In genomic region chr20:50931048-50931305, GRCh38 we compare ENCODE assay signal across 8 cellular contexts. TPM values are rescaled to one million over a fixed set of nuclear protein-coding genes. Genes with fewer than 3 reads are reported as not detected.
DNase-seq lines count a peak whose midpoint lies in the region; ATAC-seq, FAIRE-seq and TF ChIP-seq lines count a peak whose summit lies in the region.

No MANE protein-coding gene starts in this region.

- H3K79me1 ChIP-seq in mesendoderm (ENCODE audit: low read length) = no peaks in the 10 kb centered on the region

- DNase-seq in NB4 (ENCODE audit: low read depth) = no peak
- no peak for DNase-seq in central memory CD8-positive, alpha-beta T cell (ENCODE audit: low spot score in 2 of 2)
- DNase-seq in mesendoderm = no peak
- DNase-seq in urothelium cell line (ENCODE audit: low spot score) = peak; percentile 75
- no peak for DNase-seq in glomerular visceral epithelial cell (ENCODE audit: extremely low spot score)

- H3K27ac ChIP-seq in mesendoderm (ENCODE audit: low read depth, low read length) = peak overlapping the region; percentile 100

- peak overlapping the region; percentile 88 for H3K9ac ChIP-seq in mesendoderm (ENCODE audit: low read length)

- peak overlapping the region; percentile 97 for H2BK120ac ChIP-seq in mesendoderm (ENCODE audit: low read depth, low read length)

- peak overlapping the region; percentile 95 for H3K4ac ChIP-seq in mesendoderm (ENCODE audit: low read depth, low read length)

- TF ChIP-seq POLR2A in GM10847 (IDR thresholded peaks at IDR 0.05; ENCODE audit: extremely low read depth, insufficient read length) (peak; percentile 12), NB4 (IDR thresholded peaks at IDR 0.05; ENCODE audit: extremely low read depth, insufficient read length) (no peak)

- no peaks in the 10 kb centered on the region for H3K27me3 ChIP-seq in mesendoderm (ENCODE audit: insufficient read depth, low read length, poor library complexity)

- H3K4me3 ChIP-seq in NB4 (ENCODE audit: low read depth, low read length) = peak overlapping the region; percentile 61
- H3K4me3 ChIP-seq in mesendoderm (ENCODE audit: low read length) = peak overlapping the region; percentile 77

- H2AK5ac ChIP-seq in mesendoderm (ENCODE audit: low read length) = no peak overlapping the region

- no peaks in the 10 kb centered on the region for H3K9me3 Mint-ChIP-seq in central memory CD8-positive, alpha-beta T cell

- peaks cover 37% of the 10 kb centered on the region for H3K79me2 ChIP-seq in mesendoderm (ENCODE audit: control insufficient read depth, insufficient read depth, low read length)

- no peak overlapping the region for H3K4me2 ChIP-seq in mesendoderm (ENCODE audit: low read length)

- no peak overlapping the region for H4K5ac ChIP-seq in mesendoderm (ENCODE audit: low read length)

- H2BK15ac ChIP-seq in mesendoderm (replicated peaks; ENCODE audit: low read depth) = no peak overlapping the region

- peak overlapping the region; percentile 99 for H4K8ac ChIP-seq in mesendoderm (ENCODE audit: low read depth, low read length)

- peaks cover 8% of the 10 kb centered on the region for H3K4me1 ChIP-seq in mesendoderm (ENCODE audit: control insufficient read depth, low read depth, low read length)

- H3K36me3 Mint-ChIP-seq in central memory CD8-positive, alpha-beta T cell (ENCODE audit: insufficient read depth) = peaks cover 43% of the 10 kb centered on the region

- peak overlapping the region; percentile 100 for H3K18ac ChIP-seq in mesendoderm (ENCODE audit: low read length)

- H3K4me3 Mint-ChIP-seq in central memory CD8-positive, alpha-beta T cell = peak overlapping the region; percentile 99

- H3K27me3 Mint-ChIP-seq in central memory CD8-positive, alpha-beta T cell = no peaks in the 10 kb centered on the region

- peaks cover 3% of the 10 kb centered on the region for H3K36me3 ChIP-seq in mesendoderm (ENCODE audit: control insufficient read depth, insufficient read depth, low read length)

- FAIRE-seq in urothelium cell line (lab: Jason Lieb, UNC) = no peak

- H3K23ac ChIP-seq in mesendoderm (ENCODE audit: low read length) = no peak overlapping the region

- no CpG with 5 or more reads among the region's 27 CpGs for WGBS in mesendoderm (ENCODE audit: extremely low coverage, insufficient coverage, low lambda C conversion rate)

- no peak overlapping the region for H2BK5ac ChIP-seq in mesendoderm (ENCODE audit: low read length)

- H3K56ac ChIP-seq in mesendoderm (ENCODE audit: low read length) = peak overlapping the region; percentile 96

- ATAC-seq in GM21825 (IDR thresholded peaks at IDR 0.05; ENCODE audit: unreplicated experiment) = peak; percentile 16
- peak; percentile 41 for ATAC-seq in central memory CD8-positive, alpha-beta T cell (replicated peaks; ENCODE audit: extremely low read depth, poor library complexity, severe bottlenecking)
- no peak for ATAC-seq in GM19452 (IDR thresholded peaks at IDR 0.05; ENCODE audit: unreplicated experiment)

- TF ChIP-seq CTCF in NB4 (IDR thresholded peaks at IDR 0.05; ENCODE audit: low read depth, low read length) = no peak

- peak overlapping the region; percentile 98 for H3K27ac Mint-ChIP-seq in central memory CD8-positive, alpha-beta T cell (ENCODE audit: low read depth)

- peaks cover 37% of the 10 kb centered on the region for H3K4me1 Mint-ChIP-seq in central memory CD8-positive, alpha-beta T cell

RNA-seq across cellular contexts. Expression of gene ADNP, which starts 0.3 kb away (rescaled TPM):
- polyA plus RNA-seq in mesendoderm (2013, experiment 1 of 2) = 118 TPM
- polyA plus RNA-seq in mesendoderm (2013, experiment 2 of 2) = 114 TPM

RNA-seq across cellular contexts. Expression of gene DPM1, which starts 27.4 kb away (rescaled TPM):
- 77.5 TPM for polyA plus RNA-seq in mesendoderm (2013, experiment 1 of 2)
- polyA plus RNA-seq in mesendoderm (2013, experiment 2 of 2) = 81.0 TPM

RNA-seq across cellular contexts. Expression of gene MOCS3, which starts 27.6 kb away (rescaled TPM):
- 4.0 TPM for polyA plus RNA-seq in mesendoderm (2013, experiment 1 of 2)
- 4.3 TPM for polyA plus RNA-seq in mesendoderm (2013, experiment 2 of 2)
